2 cellular contexts compared by ENCODE assay signal in the genomic region with DNA sequence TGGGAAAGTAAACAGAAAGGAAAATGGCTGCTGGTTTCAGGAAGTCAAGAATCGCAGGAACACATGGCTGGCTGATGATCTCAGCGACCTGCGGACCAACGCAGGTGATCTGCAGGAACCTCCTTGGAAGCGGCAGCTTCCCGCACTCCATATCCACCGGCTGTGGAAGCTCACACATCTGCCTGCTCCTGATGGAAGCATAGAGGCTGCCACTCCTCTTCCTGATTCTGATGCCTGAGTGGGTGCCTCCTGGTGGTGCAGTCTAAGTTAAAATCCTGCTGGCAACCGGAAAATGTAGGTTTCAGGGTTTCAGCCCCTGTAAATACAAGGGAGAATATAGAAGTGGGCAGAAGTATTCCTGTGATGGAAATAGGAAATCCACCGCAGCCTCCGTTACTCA.
TF ChIP-seq lines count a peak whose summit lies in the region.

No MANE protein-coding gene starts in this region.

TF ChIP-seq in HCT116, 20 proteins besides CTCF, POLR2A, EP300 and RAD21:
- TF ChIP-seq EGR1 (IDR thresholded peaks at IDR 0.05; ENCODE audit: low read depth) (no peak), POLR2AphosphoS5 (IDR thresholded peaks at IDR 0.05; ENCODE audit: low read depth, low read length) (no peak), CEBPB (IDR thresholded peaks at IDR 0.05; ENCODE audit: low read depth) (no peak), ZFX (IDR thresholded peaks at IDR 0.05) (no peak)

TF ChIP-seq in K562, 482 proteins besides CTCF, POLR2A, EP300 and RAD21:
- TF ChIP-seq, protein P1, sequence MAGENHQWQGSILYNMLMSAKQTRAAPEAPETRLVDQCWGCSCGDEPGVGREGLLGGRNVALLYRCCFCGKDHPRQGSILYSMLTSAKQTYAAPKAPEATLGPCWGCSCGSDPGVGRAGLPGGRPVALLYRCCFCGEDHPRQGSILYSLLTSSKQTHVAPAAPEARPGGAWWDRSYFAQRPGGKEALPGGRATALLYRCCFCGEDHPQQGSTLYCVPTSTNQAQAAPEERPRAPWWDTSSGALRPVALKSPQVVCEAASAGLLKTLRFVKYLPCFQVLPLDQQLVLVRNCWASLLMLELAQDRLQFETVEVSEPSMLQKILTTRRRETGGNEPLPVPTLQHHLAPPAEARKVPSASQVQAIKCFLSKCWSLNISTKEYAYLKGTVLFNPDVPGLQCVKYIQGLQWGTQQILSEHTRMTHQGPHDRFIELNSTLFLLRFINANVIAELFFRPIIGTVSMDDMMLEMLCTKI (IDR thresholded peaks at IDR 0.05; ENCODE audit: partially characterized antibody): no peak
- TF ChIP-seq, protein P2, sequence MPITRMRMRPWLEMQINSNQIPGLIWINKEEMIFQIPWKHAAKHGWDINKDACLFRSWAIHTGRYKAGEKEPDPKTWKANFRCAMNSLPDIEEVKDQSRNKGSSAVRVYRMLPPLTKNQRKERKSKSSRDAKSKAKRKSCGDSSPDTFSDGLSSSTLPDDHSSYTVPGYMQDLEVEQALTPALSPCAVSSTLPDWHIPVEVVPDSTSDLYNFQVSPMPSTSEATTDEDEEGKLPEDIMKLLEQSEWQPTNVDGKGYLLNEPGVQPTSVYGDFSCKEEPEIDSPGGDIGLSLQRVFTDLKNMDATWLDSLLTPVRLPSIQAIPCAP (CRISPR knock-in tag; IDR thresholded peaks at IDR 0.05; ENCODE audit: borderline replicate concordance): no peak
- TF ChIP-seq ZNF143 (CRISPR knock-in tag; IDR thresholded peaks at IDR 0.05) (no peak), PTRF (tag; IDR thresholded peaks at IDR 0.05) (no peak), BCOR (IDR thresholded peaks at IDR 0.05) (no peak), HNRNPL (IDR thresholded peaks at IDR 0.05; ENCODE audit: low read depth, low read length) (no peak)
- TF ChIP-seq, protein P3, sequence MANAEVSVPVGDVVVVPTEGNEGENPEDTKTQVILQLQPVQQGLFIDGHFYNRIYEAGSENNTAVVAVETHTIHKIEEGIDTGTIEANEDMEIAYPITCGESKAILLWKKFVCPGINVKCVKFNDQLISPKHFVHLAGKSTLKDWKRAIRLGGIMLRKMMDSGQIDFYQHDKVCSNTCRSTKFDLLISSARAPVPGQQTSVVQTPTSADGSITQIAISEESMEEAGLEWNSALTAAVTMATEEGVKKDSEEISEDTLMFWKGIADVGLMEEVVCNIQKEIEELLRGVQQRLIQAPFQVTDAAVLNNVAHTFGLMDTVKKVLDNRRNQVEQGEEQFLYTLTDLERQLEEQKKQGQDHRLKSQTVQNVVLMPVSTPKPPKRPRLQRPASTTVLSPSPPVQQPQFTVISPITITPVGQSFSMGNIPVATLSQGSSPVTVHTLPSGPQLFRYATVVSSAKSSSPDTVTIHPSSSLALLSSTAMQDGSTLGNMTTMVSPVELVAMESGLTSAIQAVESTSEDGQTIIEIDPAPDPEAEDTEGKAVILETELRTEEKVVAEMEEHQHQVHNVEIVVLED (CRISPR knock-in tag; IDR thresholded peaks at IDR 0.05): no peak
